8 cellular contexts compared by ENCODE assay signal in the genomic region with DNA sequence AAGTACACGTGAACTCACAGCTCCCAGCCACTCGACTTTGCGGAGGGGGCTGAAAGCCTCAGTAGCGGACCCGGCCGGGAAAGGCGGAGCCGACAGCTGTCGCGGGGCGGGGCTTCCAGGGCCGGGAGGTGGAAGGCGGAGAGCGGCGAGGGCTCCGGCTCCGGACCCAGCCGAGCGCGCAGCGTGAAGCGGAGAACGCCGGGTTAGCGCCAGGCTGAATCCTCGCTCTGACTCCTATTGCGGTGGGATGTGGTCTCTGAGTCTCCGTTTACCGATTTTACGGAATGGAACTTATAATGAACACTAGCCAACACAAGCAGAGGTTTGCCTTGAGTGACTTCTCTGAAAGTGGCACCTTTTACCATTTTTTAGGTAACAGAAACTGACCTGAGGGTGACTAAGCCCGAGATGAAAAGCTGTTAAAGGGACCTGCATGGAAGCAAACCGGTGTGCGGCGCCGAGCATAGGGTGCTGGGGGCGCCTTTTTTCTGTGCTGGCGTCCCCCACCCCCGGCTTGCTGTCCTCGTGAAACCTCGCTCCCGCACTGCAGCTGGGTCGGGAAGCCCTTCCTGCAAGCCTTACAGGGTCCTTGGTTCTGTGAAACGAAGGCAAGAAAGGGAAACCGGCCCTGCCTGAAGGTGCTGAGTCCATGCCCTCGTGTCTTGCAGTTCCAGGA.
DNase-seq lines count a peak whose midpoint lies in the region; ATAC-seq and TF ChIP-seq lines count a peak whose summit lies in the region.

No MANE protein-coding gene starts in this region.

- no peaks in the 10 kb centered on the region for H3K9me3 Mint-ChIP-seq in CD4-positive, alpha-beta T cell
- no peaks in the 10 kb centered on the region for H3K9me3 Mint-ChIP-seq in activated CD8-positive, alpha-beta T cell treated with anti-CD3 and anti-CD28 coated beads, Interleukin-2, amount 10 ng/mL, durations not matched to agents 7 days and 5 days (ENCODE audit: insufficient read depth)

- H3K27ac ChIP-seq in CD4-positive, alpha-beta T cell (ENCODE audit: low read depth, low read length): no peak overlapping the region
- H3K27ac ChIP-seq in ovary: no peak overlapping the region

- no peaks in the 10 kb centered on the region for H3K9me3 ChIP-seq in CD4-positive, alpha-beta T cell (ENCODE audit: control insufficient read depth, low read length)
- H3K9me3 ChIP-seq in ovary: no peaks in the 10 kb centered on the region

- H3K36me3 Mint-ChIP-seq in CD4-positive, alpha-beta T cell (ENCODE audit: low read depth): no peaks in the 10 kb centered on the region
- no peaks in the 10 kb centered on the region for H3K36me3 Mint-ChIP-seq in activated CD8-positive, alpha-beta T cell treated with anti-CD3 and anti-CD28 coated beads, Interleukin-2, amount 10 ng/mL, durations not matched to agents 7 days and 5 days (ENCODE audit: low read depth)

- H3K27me3 ChIP-seq in CD4-positive, alpha-beta T cell (ENCODE audit: control insufficient read depth, insufficient read depth, low read length): peaks cover 36% of the 10 kb centered on the region
- H3K27me3 ChIP-seq in ovary: no peaks in the 10 kb centered on the region

- H3K27me3 Mint-ChIP-seq in CD4-positive, alpha-beta T cell: peaks cover 76% of the 10 kb centered on the region
- peaks cover 23% of the 10 kb centered on the region for H3K27me3 Mint-ChIP-seq in activated CD8-positive, alpha-beta T cell treated with anti-CD3 and anti-CD28 coated beads, Interleukin-2, amount 10 ng/mL, durations not matched to agents 7 days and 5 days (ENCODE audit: low read depth)

- H3K4me1 Mint-ChIP-seq in CD4-positive, alpha-beta T cell (ENCODE audit: low read depth): no peaks in the 10 kb centered on the region
- H3K4me1 Mint-ChIP-seq in activated CD8-positive, alpha-beta T cell treated with anti-CD3 and anti-CD28 coated beads, Interleukin-2, amount 10 ng/mL, durations not matched to agents 7 days and 5 days (ENCODE audit: low read depth): peaks cover 5% of the 10 kb centered on the region

- no peak for TF ChIP-seq EP300 in ovary (IDR thresholded peaks at IDR 0.05)

- peak overlapping the region; percentile 43 for H3K4me3 Mint-ChIP-seq in CD4-positive, alpha-beta T cell
- peak overlapping the region; percentile 31 for H3K4me3 Mint-ChIP-seq in activated CD8-positive, alpha-beta T cell treated with anti-CD3 and anti-CD28 coated beads, Interleukin-2, amount 10 ng/mL, durations not matched to agents 7 days and 5 days

- peak overlapping the region; percentile 23 for H3K4me3 ChIP-seq in ovary

- no peak for ATAC-seq in CD4-positive, alpha-beta T cell (ENCODE audit: poor library complexity)
- ATAC-seq in HG02759 (IDR thresholded peaks at IDR 0.05; ENCODE audit: unreplicated experiment): peak; percentile 62
- peak; percentile 49 for ATAC-seq in activated CD8-positive, alpha-beta T cell treated with anti-CD3 and anti-CD28 coated beads, Interleukin-2, amount 10 ng/mL, durations not matched to agents 7 days and 5 days

- intact Hi-C loops in CD4-positive, alpha-beta T cell (cut with DNase I, micrococcal nuclease): no loop called here
- intact Hi-C loops in head of caudate nucleus (cut with DNase I): no loop called here
- intact Hi-C loops in ovary (cut with DNase I): no loop called here

- TF ChIP-seq POLR2A in ovary (IDR thresholded peaks at IDR 0.05): no peak

- POLR2A ChIA-PET in CD4-positive, alpha-beta T cell (lab: Charles Lee): no interaction called here
- POLR2A ChIA-PET in activated CD8-positive, alpha-beta T cell treated with anti-CD3 and anti-CD28 coated beads, Interleukin-2, amount 10 ng/mL, durations not matched to agents 7 days and 5 days (lab: Charles Lee): no interaction called here

- no peaks in the 10 kb centered on the region for H3K36me3 ChIP-seq in ovary

- peak in 1 of 10 experiments; percentile 4 for DNase-seq in CD4-positive, alpha-beta T cell
- peak; percentile 25 for DNase-seq in activated CD8-positive, alpha-beta T cell treated with anti-CD3 and anti-CD28 coated beads, Interleukin-2, amount 10 ng/mL, durations not matched to agents 7 days and 5 days
- DNase-seq in head of caudate nucleus (peak in 38 of 42 donors; percentile 12 to 78 (median 48)), ovary (peak; percentile 16 to 55 (median 31)), NCI-H2081 treated with DMSO at 0.1 percent for 48 hours (lab: John Stamatoyannopoulos, UW) (no peak), NCI-H774 (lab: John Stamatoyannopoulos, UW) (no peak)
- DNase-seq in central memory CD4-positive, alpha-beta T cell: no peak

- 1% methylated on average over 45 of the region's 45 CpGs for WGBS in ovary, 3 donors

- H3K4me1 ChIP-seq in ovary (ENCODE audit: insufficient read depth): peaks cover 5% of the 10 kb centered on the region

- CTCF ChIA-PET in CD4-positive, alpha-beta T cell (lab: Charles Lee): no interaction called here
- CTCF ChIA-PET in activated CD8-positive, alpha-beta T cell treated with anti-CD3 and anti-CD28 coated beads, Interleukin-2, amount 10 ng/mL, durations not matched to agents 7 days and 5 days (lab: Charles Lee): no interaction called here

- TF ChIP-seq CTCF in CD4-positive, alpha-beta T cell (IDR thresholded peaks at IDR 0.05): no peak
- no peak for TF ChIP-seq CTCF in ovary (IDR thresholded peaks at IDR 0.05)

- H3K27ac Mint-ChIP-seq in CD4-positive, alpha-beta T cell: no peak overlapping the region
- H3K27ac Mint-ChIP-seq in activated CD8-positive, alpha-beta T cell treated with anti-CD3 and anti-CD28 coated beads, Interleukin-2, amount 10 ng/mL, durations not matched to agents 7 days and 5 days: no peak overlapping the region

Comparison
In these comparisons a context has a peak if more than half of its experiments do, and no peak if none do; other contexts are left out.
1. DNase-seq: peak in activated CD8-positive, alpha-beta T cell treated with anti-CD3 and anti-CD28 coated beads, Interleukin-2, amount 10 ng/mL, durations not matched to agents 7 days and 5 days (single experiment), head of caudate nucleus (38 of 42) and ovary (5 of 5); none in central memory CD4-positive, alpha-beta T cell (single experiment), NCI-H2081 treated with DMSO at 0.1 percent for 48 hours (single experiment) and NCI-H774 (single experiment).